In genomic region chr11:130213143-130213978, GRCh38 we compare ENCODE assay signal across 9 cellular contexts. TPM values are rescaled to one million over a fixed set of nuclear protein-coding genes. Genes with fewer than 3 reads are reported as not detected.
DNase-seq lines count a peak whose midpoint lies in the region; ATAC-seq, FAIRE-seq and TF ChIP-seq lines count a peak whose summit lies in the region.
"Had no signal": no experiment of that assay in that cellular context is flagged by ENCODE, and none has a peak within 500 bp of the region (broad histone marks: within the 10 kb centered on the region; RNA-seq: fewer than 3 reads in every experiment).

No MANE protein-coding gene starts in this region.

- TF ChIP-seq CTCF in Loucy (conservative IDR thresholded peaks at IDR 0.05; ENCODE audit: low read length) (peak; percentile 94), GM12878 (IDR thresholded peaks at IDR 0.05 in 2 of 3, conservative IDR thresholded peaks at IDR 0.05 in 1 of 3; ENCODE audit: control insufficient read depth in 2 of 3, extremely low read depth in 1 of 3, insufficient read depth in 1 of 3, low read depth in 3 of 3, low read length in 3 of 3) (peak; percentile 92 to 94 (median 94); a peak in 5 of 6 replicates)

- H3K27ac Mint-ChIP-seq in immature natural killer cell, result no peak overlapping the region

- H4K20me1 ChIP-seq in Loucy (ENCODE audit: insufficient read depth, low read length, poor library complexity, severe bottlenecking), result no peaks in the 10 kb centered on the region
- peaks cover 6% of the 10 kb centered on the region; the same call in 1 of the 2 replicates for H4K20me1 ChIP-seq in GM12878 (ENCODE audit: control insufficient read depth, insufficient read depth)

- no peaks in the 10 kb centered on the region for H3F3A ChIP-seq in Loucy (ENCODE audit: low read depth)

- no peaks in the 10 kb centered on the region for H3K9me2 ChIP-seq in Loucy (replicated peaks; ENCODE audit: low read depth, low read length)

- peak; percentile 49 for FAIRE-seq in GM12878 (lab: Jason Lieb, UNC)
- FAIRE-seq: endometrium had no signal

- peaks cover 4 to 9% of the 10 kb centered on the region in 2 donors for H3K4me1 Mint-ChIP-seq in immature natural killer cell

- POLR2A ChIA-PET in GM12878 (lab: Charles Lee), result interaction anchor here (0.6 kb wide), 1 partner anchor 29 kb away, joined by 3 read pairs; no protein-coding TSS in a partner anchor

- H3K36me3 ChIP-seq in Loucy (ENCODE audit: insufficient read depth, low read length), result no peaks in the 10 kb centered on the region
- H3K36me3 ChIP-seq in GM12878 (ENCODE audit: control insufficient read depth in 2 of 2, insufficient read depth in 2 of 2, low read length in 1 of 2), result no peaks in the 10 kb centered on the region

- SMC1A ChIA-PET in GM12878 (lab: Charles Lee; ENCODE audit: uncharacterized antibody, unreplicated experiment), result interaction anchor here (0.6 to 3.0 kb wide), 20 partner anchors 12 to 683 kb away, joined by 3 to 43 read pairs (median 4); no protein-coding TSS in a partner anchor

- in situ Hi-C loops in GM12878 (cut with MboI), result loop anchor here (10.0 kb wide), 1 partner anchor 211 kb away; the partner anchor contains the start of gene ADAMTS8

- H3K4me3 ChIP-seq in Loucy (ENCODE audit: low read length, poor library complexity, severe bottlenecking) (no peak overlapping the region), GM12878 (no peak overlapping the region)

- TF ChIP-seq EP300 in GM12878 (IDR thresholded peaks at IDR 0.05; ENCODE audit: borderline replicate concordance in 1 of 2, control insufficient read depth in 1 of 2, low read depth in 2 of 2, low read length in 2 of 2), result no peak

- RAD21 ChIA-PET in GM12878 (lab: Charles Lee; ENCODE audit: unreplicated experiment), result interaction anchor here (0.7 to 1.6 kb wide), 26 partner anchors 12 to 649 kb away, joined by 3 to 43 read pairs (median 3); no protein-coding TSS in a partner anchor

- 34% methylated on average over 25 of the region's 28 CpGs for WGBS in GM12878 (ENCODE audit: insufficient coverage, insufficient replicate concordance, low lambda C conversion rate, missing lambda C conversion rate)

- no peak for TF ChIP-seq POLR2A in GM12878 (IDR thresholded peaks at IDR 0.05; ENCODE audit: low read depth, low read length)

- H3K4me1 ChIP-seq in Loucy (ENCODE audit: insufficient read depth, low read length, poor library complexity, severe bottlenecking) (no peaks in the 10 kb centered on the region), GM12878 (ENCODE audit: control insufficient read depth, insufficient read depth, low read length) (no peaks in the 10 kb centered on the region)

- DNase-seq in EL (peak; percentile 35), UCSD-AML1 (lab: John Stamatoyannopoulos, UW; ENCODE audit: unreplicated experiment) (peak; percentile 65), GM12878 (ENCODE audit: low read depth, low spot score) (no peak), immature natural killer cell (peak; percentile 66 to 73 (median 67))
- peak; percentile 73 for DNase-seq in stimulated activated CD4-positive, alpha-beta T cell treated with anti-CD3 and anti-CD28 coated beads, Interleukin-15, amount 100 ng/mL, for 24 hours

- H3K79me2 ChIP-seq in Loucy (ENCODE audit: insufficient read depth, low read length) (no peaks in the 10 kb centered on the region), GM12878 (ENCODE audit: control insufficient read depth, insufficient read depth, low read length) (no peaks in the 10 kb centered on the region)

- H3K4me2 ChIP-seq in Loucy (ENCODE audit: low read depth, low read length, poor library complexity, severe bottlenecking) (peak overlapping the region; percentile 44), GM12878 (ENCODE audit: control insufficient read depth, insufficient read depth) (no peak overlapping the region)

- H3K27me3 ChIP-seq in Loucy (ENCODE audit: insufficient read depth, low read length, poor library complexity, severe bottlenecking), result no peaks in the 10 kb centered on the region
- no peaks in the 10 kb centered on the region for H3K27me3 ChIP-seq in GM12878 (replicated peaks in 1 of 2; ENCODE audit: control insufficient read depth in 2 of 2, insufficient read depth in 2 of 2, low read length in 1 of 2)

- H2AFZ ChIP-seq in Loucy (ENCODE audit: low read length) (peak overlapping the region; percentile 80), GM12878 (ENCODE audit: control insufficient read depth, low read depth, low read length) (no peak overlapping the region)

- BruUV-seq in GM12878 (replicated peaks; lab: Mats Ljungman, UMichigan), result no TSS peak

- H3K9me3 ChIP-seq in Loucy (ENCODE audit: insufficient read depth, low read depth, low read length), result no peaks in the 10 kb centered on the region
- H3K9me3 ChIP-seq in GM12878 (replicated peaks; ENCODE audit: control insufficient read depth, insufficient read depth, low read length), result no peaks in the 10 kb centered on the region

- TF ChIP-seq RAD21 in GM12878 (IDR thresholded peaks at IDR 0.05; ENCODE audit: insufficient read depth, low read depth, low read length), result peak; percentile 97

- H3K9me3 Mint-ChIP-seq in immature natural killer cell, result no peaks in the 10 kb centered on the region

- H3K27me3 Mint-ChIP-seq in immature natural killer cell (ENCODE audit: low read depth in 3 of 3), result peaks cover 2 to 10% (median 6%) of the 10 kb centered on the region in 3 donors

- no peak overlapping the region for H3K27ac ChIP-seq in GM12878 (ENCODE audit: control insufficient read depth, insufficient read depth)

- H3K4me3 Mint-ChIP-seq in immature natural killer cell, result peak overlapping the region in 2 of 5 donors; percentile 4 to 17

- intact Hi-C loops in GM12878 (cut with micrococcal nuclease; ENCODE audit: unreplicated experiment), result loop anchor here (1.0 to 2.0 kb wide), 3 partner anchors 158 to 649 kb away; no protein-coding TSS in a partner anchor

- CTCF ChIA-PET in GM12878 (lab: Yijun Ruan, JAX), result interaction anchor here (0.7 to 1.8 kb wide), 44 partner anchors 10 to 683 kb away, joined by 3 to 72 read pairs (median 4); no protein-coding TSS in a partner anchor

- no peaks in the 10 kb centered on the region for H3K36me3 Mint-ChIP-seq in immature natural killer cell

- ATAC-seq in GM21786 (IDR thresholded peaks at IDR 0.05; ENCODE audit: unreplicated experiment) (peak; percentile 86), GM12878 (peak; percentile 95), GM18520 (IDR thresholded peaks at IDR 0.05; ENCODE audit: unreplicated experiment) (no peak)

- no peak overlapping the region for H3K9ac ChIP-seq in Loucy (ENCODE audit: low read depth, low read length, poor library complexity, severe bottlenecking)
- no peak overlapping the region for H3K9ac ChIP-seq in GM12878 (ENCODE audit: control insufficient read depth, insufficient read depth, low read length)

TF ChIP-seq in GM12878, 131 proteins besides CTCF, POLR2A, EP300 and RAD21:
- TF ChIP-seq YY1 (IDR thresholded peaks at IDR 0.05; ENCODE audit: low read depth, low read length), result peak; percentile 74
- peak; percentile 96 for TF ChIP-seq SMC3 (IDR thresholded peaks at IDR 0.05; ENCODE audit: borderline replicate concordance, low read length)
- no peak for TF ChIP-seq EED (IDR thresholded peaks at IDR 0.05; ENCODE audit: low read depth)
- peak; percentile 32 for TF ChIP-seq RELA (IDR thresholded peaks at IDR 0.05; ENCODE audit: borderline replicate concordance, partially characterized antibody)
- 0 out of 2 replicates have a peak, but pooled peaks have one; percentile 39 for TF ChIP-seq ZSCAN29 (IDR thresholded peaks at IDR 0.05)
- peak; percentile 57 for TF ChIP-seq MEF2B (IDR thresholded peaks at IDR 0.05; ENCODE audit: partially characterized antibody, poor library complexity, severe bottlenecking)
- 0 out of 2 replicates have a peak, but pooled peaks have one; percentile 23 for TF ChIP-seq FOXM1 (IDR thresholded peaks at IDR 0.05; ENCODE audit: low read depth, low read length)
- TF ChIP-seq SMARCA5 (IDR thresholded peaks at IDR 0.05), result peak; percentile 78; the same call in 1 of the 2 replicates
- TF ChIP-seq NBN (IDR thresholded peaks at IDR 0.05), result 0 out of 2 replicates have a peak, but pooled peaks have one; percentile 29
- no peak for TF ChIP-seq USF1 (IDR thresholded peaks at IDR 0.05; ENCODE audit: borderline replicate concordance, extremely low read length, insufficient read depth, low read depth, low read length)
- 0 out of 2 replicates have a peak, but pooled peaks have one; percentile 25 for TF ChIP-seq IKZF1 (conservative IDR thresholded peaks at IDR 0.05)
- no peak for TF ChIP-seq HDGF (IDR thresholded peaks at IDR 0.05)
- peak; percentile 44 to 52; a peak in 2 of 4 replicates for TF ChIP-seq BHLHE40 (IDR thresholded peaks at IDR 0.05; ENCODE audit: borderline replicate concordance in 1 of 2, low read depth in 2 of 2, low read length in 1 of 2)

RNA-seq across cellular contexts. Expression of gene ST14, which starts 53.8 kb away (rescaled TPM):
- total RNA-seq in GM12878 (2013; cell fraction: nucleolus; rRNA removed), result 12.9 and 13.5 TPM in 2 replicates
- total RNA-seq in GM12878 (2014; rRNA removed) (0.65 and 2.2 TPM in 2 replicates), GM12878 (2014; rRNA removed; fragmentation: Illumina TruSeq; extraction: Trizol) (0.41 and 0.45 TPM in 2 replicates), GM12878 (2021) (1.4 and 1.6 TPM in 2 replicates)
- 1.3 TPM for polyA plus RNA-seq in GM12878 (2011; ENCODE audit: low read depth)
- polyA plus RNA-seq in GM12878 (2011; rRNA removed) (1.6 and 3.9 TPM in 2 replicates), GM12878 (2014; fragmentation: Illumina TruSeq; extraction: Trizol) (0.22 and 0.73 TPM in 2 replicates), GM12878 (2014; fragmentation: Nextera tagmentation; extraction: Ambion mirVana) (under 1 TPM in 1 of 2 experiments, not detected in 1; 0.02 TPM), GM12878 (2014; rRNA removed) (0.72 and 0.74 TPM in 2 replicates), GM12878 (2016; fragmentation: Nextera tagmentation; extraction: Ambion mirVana) (under 1 TPM in 1 of 2 experiments, not detected in 1; 0.50 TPM), immature natural killer cell (1 to 10 TPM in 2 of 3 donors, under 1 TPM in 1; 0.54 to 3.6 (median 2.8) TPM)
- polyA plus RNA-seq in GM12878 (2011; cell fraction: cytosol; rRNA removed), result 6.1 and 7.0 TPM in 2 replicates
- polyA plus RNA-seq in GM12878 (2011; cell fraction: nucleus; rRNA removed), result 6.8 and 6.9 TPM in 2 replicates
- polyA plus RNA-seq in GM12878 (2012), result 2.7 and 3.6 TPM in 2 replicates
- polyA minus RNA-seq in GM12878 (2011; rRNA and poly(A)+ RNA removed), result 3.9 and 6.6 TPM in 2 replicates
- polyA minus RNA-seq in GM12878 (2011; cell fraction: cytosol; rRNA and poly(A)+ RNA removed), result 3.3 and 4.4 TPM in 2 replicates
- 1.9 and 5.2 TPM in 2 replicates for polyA minus RNA-seq in GM12878 (2011; cell fraction: nucleus; rRNA and poly(A)+ RNA removed)
